Comparison of ENCODE assay signal across 1 cellular context in the genomic region with DNA sequence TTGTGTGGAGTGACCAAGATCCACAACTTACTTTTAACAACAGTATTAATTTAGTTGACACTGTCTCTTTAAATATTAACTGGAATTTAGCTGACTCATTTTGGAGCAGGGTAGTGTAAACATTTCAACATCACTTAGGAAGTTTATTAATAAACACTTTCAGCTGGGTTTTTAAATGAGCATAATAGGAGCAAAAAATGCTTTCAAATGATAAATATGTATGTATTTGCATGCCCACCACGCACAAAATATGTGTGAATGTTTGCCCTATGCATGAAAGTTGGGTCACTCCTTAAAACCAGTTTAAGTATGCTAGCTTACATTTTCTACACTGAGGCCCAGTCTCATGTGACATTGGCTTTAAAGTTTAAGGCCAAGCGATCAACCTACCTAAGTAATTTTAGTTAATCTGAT.
TF ChIP-seq lines count a peak whose summit lies in the region.

No MANE protein-coding gene starts in this region.

TF ChIP-seq in GM23338, 12 proteins besides CTCF, POLR2A, EP300 and RAD21 (continued from another document):
- TF ChIP-seq, protein P1, sequence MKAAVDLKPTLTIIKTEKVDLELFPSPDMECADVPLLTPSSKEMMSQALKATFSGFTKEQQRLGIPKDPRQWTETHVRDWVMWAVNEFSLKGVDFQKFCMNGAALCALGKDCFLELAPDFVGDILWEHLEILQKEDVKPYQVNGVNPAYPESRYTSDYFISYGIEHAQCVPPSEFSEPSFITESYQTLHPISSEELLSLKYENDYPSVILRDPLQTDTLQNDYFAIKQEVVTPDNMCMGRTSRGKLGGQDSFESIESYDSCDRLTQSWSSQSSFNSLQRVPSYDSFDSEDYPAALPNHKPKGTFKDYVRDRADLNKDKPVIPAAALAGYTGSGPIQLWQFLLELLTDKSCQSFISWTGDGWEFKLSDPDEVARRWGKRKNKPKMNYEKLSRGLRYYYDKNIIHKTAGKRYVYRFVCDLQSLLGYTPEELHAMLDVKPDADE (IDR thresholded peaks at IDR 0.05) = no peak
- TF ChIP-seq ZNF331 (CRISPR knock-in tag; IDR thresholded peaks at IDR 0.05; ENCODE audit: low read depth) = no peak
- no peak for TF ChIP-seq EZH2phosphoT487 (IDR thresholded peaks at IDR 0.05; ENCODE audit: unreplicated experiment)
